22 cellular contexts compared by ENCODE assay signal in genomic region chr4:30904593-30904992, GRCh38.
"Had no signal": no experiment of that assay in that cellular context is flagged by ENCODE, and none has a peak within 500 bp of the region (broad histone marks: within the 10 kb centered on the region; RNA-seq: fewer than 3 reads in every experiment).

No MANE protein-coding gene starts in this region.

- H3K4me3 ChIP-seq: coronary artery, lower lobe of right lung, thyroid gland, uterus had no signal

- H3K27me3 Mint-ChIP-seq: activated B cell treated with CpG ODN at 0.5 μM for 24 hours; activated CD4-positive, alpha-beta T cell treated with anti-CD3 and anti-CD28 coated beads, Interleukin-2, amount 10 ng/mL, durations not matched to agents 24 days and 14 days; activated naive CD8-positive, alpha-beta T cell; stimulated activated memory B cell treated with anti-CD40 and anti-IgM and Interleukin-4, amounts not matched to agents 10 μg/mL and 1 μg/mL and 100 μg/mL, for 72 hours; T-helper 17 cell had no signal

- H3K27ac Mint-ChIP-seq: activated B cell treated with CpG ODN at 0.5 μM for 24 hours; activated CD4-positive, alpha-beta T cell treated with anti-CD3 and anti-CD28 coated beads, Interleukin-2, amount 10 ng/mL, durations not matched to agents 24 days and 14 days; activated CD8-positive, alpha-beta T cell treated with anti-CD3 and anti-CD28 coated beads, Interleukin-2, amount 10 ng/mL, durations not matched to agents 7 days and 5 days; activated naive CD8-positive, alpha-beta T cell; activated T-cell treated with anti-CD3 and anti-CD28 coated beads, Interleukin-2, amount 50 U/mL, for 72 hours; stimulated activated memory B cell treated with anti-CD40 and anti-IgM and Interleukin-4, amounts not matched to agents 10 μg/mL and 1 μg/mL and 100 μg/mL, for 72 hours; T-helper 17 cell had no signal

- H3K27ac ChIP-seq: coronary artery, lower lobe of right lung, neutrophil, parathyroid adenoma, thyroid gland, uterus had no signal

- ATAC-seq: activated CD8-positive, alpha-beta T cell treated with anti-CD3 and anti-CD28 coated beads, Interleukin-2, amount 10 ng/mL, durations not matched to agents 7 days and 5 days; activated T-cell treated with anti-CD3 and anti-CD28 coated beads, Interleukin-2, amount 50 U/mL, for 72 hours; lower lobe of right lung; stimulated activated memory B cell treated with anti-CD40 and anti-IgM and Interleukin-4, amounts not matched to agents 10 μg/mL and 1 μg/mL and 100 μg/mL, for 72 hours; T-helper 17 cell had no signal

- H3K9me3 Mint-ChIP-seq: stimulated activated memory B cell treated with anti-CD40 and anti-IgM and Interleukin-4, amounts not matched to agents 10 μg/mL and 1 μg/mL and 100 μg/mL, for 72 hours had no signal

- H3K4me3 Mint-ChIP-seq: activated B cell treated with CpG ODN at 0.5 μM for 24 hours; activated CD4-positive, alpha-beta T cell treated with anti-CD3 and anti-CD28 coated beads, Interleukin-2, amount 10 ng/mL, durations not matched to agents 24 days and 14 days; activated CD8-positive, alpha-beta T cell treated with anti-CD3 and anti-CD28 coated beads, Interleukin-2, amount 10 ng/mL, durations not matched to agents 7 days and 5 days; activated naive CD8-positive, alpha-beta T cell; activated T-cell treated with anti-CD3 and anti-CD28 coated beads, Interleukin-2, amount 50 U/mL, for 72 hours; mesothelial cell of epicardium; stimulated activated memory B cell treated with anti-CD40 and anti-IgM and Interleukin-4, amounts not matched to agents 10 μg/mL and 1 μg/mL and 100 μg/mL, for 72 hours; T-helper 17 cell had no signal

- H3K4me1 ChIP-seq: lower lobe of right lung, parathyroid adenoma, thyroid gland, uterus had no signal

- H2AFZ ChIP-seq: parathyroid adenoma had no signal

- H3K36me3 ChIP-seq: lower lobe of right lung, neutrophil, thyroid gland, uterus had no signal

- H3K4me1 Mint-ChIP-seq: activated B cell treated with CpG ODN at 0.5 μM for 24 hours; activated CD4-positive, alpha-beta T cell treated with anti-CD3 and anti-CD28 coated beads, Interleukin-2, amount 10 ng/mL, durations not matched to agents 24 days and 14 days; stimulated activated memory B cell treated with anti-CD40 and anti-IgM and Interleukin-4, amounts not matched to agents 10 μg/mL and 1 μg/mL and 100 μg/mL, for 72 hours; T-helper 17 cell had no signal

- H3K36me3 Mint-ChIP-seq: activated naive CD8-positive, alpha-beta T cell; stimulated activated memory B cell treated with anti-CD40 and anti-IgM and Interleukin-4, amounts not matched to agents 10 μg/mL and 1 μg/mL and 100 μg/mL, for 72 hours had no signal

- H3K27me3 ChIP-seq: neutrophil, thyroid gland, uterus had no signal

- H3K79me2 ChIP-seq: parathyroid adenoma had no signal

- DNase-seq: activated B cell treated with CpG ODN at 0.5 μM for 24 hours; activated CD4-positive, alpha-beta T cell treated with anti-CD3 and anti-CD28 coated beads, Interleukin-2, amount 10 ng/mL, durations not matched to agents 24 days and 14 days; activated CD8-positive, alpha-beta memory T cell treated with anti-CD3 and anti-CD28 coated beads, Interleukin-2, amount 50 U/mL, for 48 hours; activated CD8-positive, alpha-beta T cell treated with anti-CD3 and anti-CD28 coated beads, Interleukin-2, amount 10 ng/mL, durations not matched to agents 7 days and 5 days; activated gamma-delta T cell treated with Interleukin-2 at 50 U/mL for 16 hours; activated T-cell treated with anti-CD3 and anti-CD28 coated beads, Interleukin-2, amount 50 U/mL, for 72 hours; amniotic stem cell; caudate nucleus; effector CD8-positive, alpha-beta T cell; foreskin fibroblast; glutamatergic neuron; lower lobe of right lung; retina; T-helper 17 cell; thyroid gland; uterus had no signal

- H3K9ac ChIP-seq: parathyroid adenoma had no signal

- H3K9me3 ChIP-seq: lower lobe of right lung, neutrophil, thyroid gland, uterus had no signal
